9 cellular contexts compared by ENCODE assay signal in genomic region chr2:31255911-31256571, GRCh38. TPM values are rescaled to one million over a fixed set of nuclear protein-coding genes. Genes with fewer than 3 reads are reported as not detected.
DNase-seq lines count a peak whose midpoint lies in the region; ATAC-seq and TF ChIP-seq lines count a peak whose summit lies in the region.
"Had no signal": no experiment of that assay in that cellular context is flagged by ENCODE, and none has a peak within 500 bp of the region (broad histone marks: within the 10 kb centered on the region; RNA-seq: fewer than 3 reads in every experiment).

No MANE protein-coding gene starts in this region.

- peak overlapping the region in 1 of 4 donors; percentile 69 for H3K27ac ChIP-seq in Peyer's patch
- no peak overlapping the region for H3K27ac ChIP-seq in left lung
- H3K27ac ChIP-seq: A549 had no signal

- DNase-seq in stimulated activated naive CD8-positive, alpha-beta T cell treated with anti-CD3 and anti-CD28 coated beads, Interleukin-15, Interleukin-2, amounts not matched to agents 100 U/mL and 50 U/mL, for 24 hours, result no peak
- no peak for DNase-seq in stimulated activated naive CD8-positive, alpha-beta T cell treated with anti-CD3 and anti-CD28 coated beads, Interleukin-15, amount 100 ng/mL, for 72 hours
- DNase-seq in Peyer's patch (peak in 2 of 3 donors; percentile 61), left lung (no peak), NCI-H1105 (lab: John Stamatoyannopoulos, UW) (no peak)
- no peak for DNase-seq in stimulated activated naive CD4-positive, alpha-beta T cell (lab: John Stamatoyannopoulos, UW)
- no peak for DNase-seq in activated CD4-positive, alpha-beta T cell treated with anti-CD3 and anti-CD28 coated beads for 1 hour

- no peaks in the 10 kb centered on the region for H3K27me3 ChIP-seq in Peyer's patch
- no peaks in the 10 kb centered on the region for H3K27me3 ChIP-seq in left lung

- H3K36me3 ChIP-seq in Peyer's patch, result no peaks in the 10 kb centered on the region
- H3K36me3 ChIP-seq in left lung, result no peaks in the 10 kb centered on the region

- no peaks in the 10 kb centered on the region for H3K9me3 ChIP-seq in Peyer's patch
- no peaks in the 10 kb centered on the region for H3K9me3 ChIP-seq in left lung
- H3K9me3 ChIP-seq: A549 had no signal

- H3K4me3 ChIP-seq in Peyer's patch (peak overlapping the region in 1 of 4 donors; percentile 21), left lung (no peak overlapping the region)
- H3K4me3 ChIP-seq: A549 had no signal

- intact Hi-C loops in left lung (cut with DNase I), result no loop called here

- ATAC-seq in stimulated activated naive CD8-positive, alpha-beta T cell treated with anti-CD3 and anti-CD28 coated beads, Interleukin-15, Interleukin-2, amounts not matched to agents 100 U/mL and 50 U/mL, for 24 hours, result peak; percentile 34
- no peak for ATAC-seq in stimulated activated naive CD8-positive, alpha-beta T cell treated with anti-CD3 and anti-CD28 coated beads, Interleukin-15, amount 100 ng/mL, for 72 hours
- peak; percentile 60 for ATAC-seq in HG02973 (IDR thresholded peaks at IDR 0.05; ENCODE audit: unreplicated experiment)
- ATAC-seq in left lung, result no peak

- H3K4me3 Mint-ChIP-seq in stimulated activated naive CD8-positive, alpha-beta T cell treated with anti-CD3 and anti-CD28 coated beads, Interleukin-15, amount 100 ng/mL, for 72 hours, result no peak overlapping the region

- no peaks in the 10 kb centered on the region for H3K27me3 Mint-ChIP-seq in stimulated activated naive CD8-positive, alpha-beta T cell treated with anti-CD3 and anti-CD28 coated beads, Interleukin-15, amount 100 ng/mL, for 72 hours

- no peak for TF ChIP-seq CTCF in Peyer's patch (IDR thresholded peaks at IDR 0.05)
- TF ChIP-seq CTCF in left lung (IDR thresholded peaks at IDR 0.05), result no peak

- no peaks in the 10 kb centered on the region for H3K4me1 Mint-ChIP-seq in stimulated activated naive CD8-positive, alpha-beta T cell treated with anti-CD3 and anti-CD28 coated beads, Interleukin-15, amount 100 ng/mL, for 72 hours

- no peak for TF ChIP-seq POLR2A in Peyer's patch (IDR thresholded peaks at IDR 0.05)

- H3K27ac Mint-ChIP-seq in stimulated activated naive CD8-positive, alpha-beta T cell treated with anti-CD3 and anti-CD28 coated beads, Interleukin-15, amount 100 ng/mL, for 72 hours, result no peak overlapping the region

- no peaks in the 10 kb centered on the region for H3K9me3 Mint-ChIP-seq in stimulated activated naive CD8-positive, alpha-beta T cell treated with anti-CD3 and anti-CD28 coated beads, Interleukin-15, amount 100 ng/mL, for 72 hours

- peaks cover 0 to 26% (median 8%) of the 10 kb centered on the region in 4 donors for H3K4me1 ChIP-seq in Peyer's patch
- H3K4me1 ChIP-seq in left lung, result no peaks in the 10 kb centered on the region
- H3K4me1 ChIP-seq: A549 had no signal

RNA-seq across cellular contexts. Expression of gene EHD3, which starts 22.1 kb away (rescaled TPM):
- total RNA-seq in Peyer's patch, result 10 to 100 TPM in 1 of 4 donors, 1 to 10 TPM in 2, under 1 TPM in 1; 0.88 to 20.6 (median 2.1) TPM
- 1 to 10 TPM; 6.8 to 9.1 TPM for total RNA-seq in left lung

RNA-seq across cellular contexts. Expression of gene CAPN14, which starts 38.7 kb away (rescaled TPM):
- total RNA-seq in Peyer's patch (under 1 TPM in 1 of 4 donors, not detected in 3; 0.83 TPM), left lung (under 1 TPM; 0.23 to 0.26 TPM)

Comparison
In these comparisons a context has a peak if more than half of its experiments do, and no peak if none do; other contexts are left out.
1. ATAC-seq: peak in stimulated activated naive CD8-positive, alpha-beta T cell treated with anti-CD3 and anti-CD28 coated beads, Interleukin-15, Interleukin-2, amounts not matched to agents 100 U/mL and 50 U/mL, for 24 hours (single experiment) and HG02973 (single experiment); none in stimulated activated naive CD8-positive, alpha-beta T cell treated with anti-CD3 and anti-CD28 coated beads, Interleukin-15, amount 100 ng/mL, for 72 hours (single experiment) and left lung (single experiment).
2. DNase-seq: peak in Peyer's patch (2 of 3); none in stimulated activated naive CD8-positive, alpha-beta T cell treated with anti-CD3 and anti-CD28 coated beads, Interleukin-15, Interleukin-2, amounts not matched to agents 100 U/mL and 50 U/mL, for 24 hours (single experiment), stimulated activated naive CD8-positive, alpha-beta T cell treated with anti-CD3 and anti-CD28 coated beads, Interleukin-15, amount 100 ng/mL, for 72 hours (0 of 2), left lung (0 of 2), stimulated activated naive CD4-positive, alpha-beta T cell (0 of 6), NCI-H1105 (single experiment) and activated CD4-positive, alpha-beta T cell treated with anti-CD3 and anti-CD28 coated beads for 1 hour (single experiment).